In genomic region chr5:65624570-65625555, GRCh38 we compare ENCODE assay signal across 8 cellular contexts. TPM values are rescaled to one million over a fixed set of nuclear protein-coding genes. Genes with fewer than 3 reads are reported as not detected.
DNase-seq lines count a peak whose midpoint lies in the region; ATAC-seq, FAIRE-seq and TF ChIP-seq lines count a peak whose summit lies in the region.

Gene SHLD3, plus strand, starts transcription at chr5:65625027. Its CDS starts 4,561 bp downstream, at chr5:65629588.
Gene TRAPPC13, plus strand, starts transcription at chr5:65625027. Its CDS starts 34 bp downstream, at chr5:65625061.

- TF ChIP-seq CTCF in astrocyte (IDR thresholded peaks at IDR 0.05; ENCODE audit: insufficient read depth, low read depth, low read length) (no peak), vagina (IDR thresholded peaks at IDR 0.05) (no peak)

- H3K36me3 ChIP-seq in astrocyte (ENCODE audit: insufficient read depth, low read length) (peaks cover 7% of the 10 kb centered on the region), vagina (peaks cover 0 to 7% of the 10 kb centered on the region in 2 donors)

- peaks cover 24% of the 10 kb centered on the region for H4K20me1 ChIP-seq in astrocyte (ENCODE audit: insufficient read depth, low read length)

- peaks cover 6% of the 10 kb centered on the region for H3K4me1 ChIP-seq in astrocyte (ENCODE audit: insufficient read depth, low read length)
- peaks cover 35% of the 10 kb centered on the region for H3K4me1 ChIP-seq in vagina

- peaks cover 12% of the 10 kb centered on the region for H3K36me3 Mint-ChIP-seq in T-helper 1 cell treated with Interleukin-12 subunit alpha and Interleukin-12 subunit beta and Interleukin-4 antibody, amounts not matched to agents 30 μg/mL and 1 μg/mL, for 36 hours (ENCODE audit: low read depth)
- H3K36me3 Mint-ChIP-seq in astrocyte (ENCODE audit: low read depth, unreplicated experiment) = peaks cover 5% of the 10 kb centered on the region

- peak within 1 kb of the TSS; percentile 82 for H2AFZ ChIP-seq in astrocyte (ENCODE audit: low read depth, low read length)

- no peaks in the 10 kb centered on the region for H3K27me3 Mint-ChIP-seq in T-helper 1 cell treated with Interleukin-12 subunit alpha and Interleukin-12 subunit beta and Interleukin-4 antibody, amounts not matched to agents 30 μg/mL and 1 μg/mL, for 36 hours (ENCODE audit: low read depth)
- H3K27me3 Mint-ChIP-seq in astrocyte (ENCODE audit: low read depth, unreplicated experiment) = no peaks in the 10 kb centered on the region

- intact Hi-C loops in vagina (cut with DNase I) = no loop called here

- peak within 1 kb of the TSS; percentile 98 for H3K4me3 Mint-ChIP-seq in T-helper 1 cell treated with Interleukin-12 subunit alpha and Interleukin-12 subunit beta and Interleukin-4 antibody, amounts not matched to agents 30 μg/mL and 1 μg/mL, for 36 hours
- H3K4me3 Mint-ChIP-seq in astrocyte (ENCODE audit: unreplicated experiment) = peak within 1 kb of the TSS; percentile 97

- TF ChIP-seq POLR2A in GM15510 (IDR thresholded peaks at IDR 0.05; ENCODE audit: borderline replicate concordance, extremely low read depth, insufficient read length) (peak; percentile 56), vagina (IDR thresholded peaks at IDR 0.05) (no peak)

- H3K79me2 ChIP-seq in astrocyte (ENCODE audit: insufficient read depth, low read length) = peaks cover 91% of the 10 kb centered on the region

- FAIRE-seq in astrocyte (lab: Jason Lieb, UNC) = no peak

- peak; percentile 78 for ATAC-seq in HG02885 (IDR thresholded peaks at IDR 0.05; ENCODE audit: poor library complexity, unreplicated experiment)

- H3K4me1 Mint-ChIP-seq in T-helper 1 cell treated with Interleukin-12 subunit alpha and Interleukin-12 subunit beta and Interleukin-4 antibody, amounts not matched to agents 30 μg/mL and 1 μg/mL, for 36 hours (ENCODE audit: low read depth) = peaks cover 26% of the 10 kb centered on the region
- H3K4me1 Mint-ChIP-seq in astrocyte (ENCODE audit: low read depth, unreplicated experiment) = peaks cover 5% of the 10 kb centered on the region

- DNase-seq in NCI-H1694 (lab: John Stamatoyannopoulos, UW) (peak; percentile 84), astrocyte (ENCODE audit: low read depth) (peak; percentile 80), hepatic stellate cell (ENCODE audit: low spot score) (peak; percentile 51), putamen (ENCODE audit: low spot score) (peak; percentile 91), vagina (ENCODE audit: extremely low spot score in 2 of 2) (peak in 1 of 2 donors; percentile 91)

- H3K4me2 ChIP-seq in astrocyte (ENCODE audit: low read length) = peak within 1 kb of the TSS; percentile 89

- H3K9ac ChIP-seq in astrocyte (ENCODE audit: low read length) = peak within 1 kb of the TSS; percentile 93

- H3K27ac ChIP-seq in astrocyte (ENCODE audit: low read depth, low read length) = peak within 1 kb of the TSS; percentile 89
- peak within 1 kb of the TSS; percentile 70 for H3K27ac ChIP-seq in vagina

- H3K27me3 ChIP-seq in astrocyte (ENCODE audit: insufficient read depth, low read length) (no peaks in the 10 kb centered on the region), vagina (no peaks in the 10 kb centered on the region)

- peak within 1 kb of the TSS; percentile 96 for H3K4me3 ChIP-seq in astrocyte (ENCODE audit: insufficient read depth, low read depth, low read length)
- H3K4me3 ChIP-seq in vagina = peak within 1 kb of the TSS; percentile 64 to 70

- H3K9me3 Mint-ChIP-seq in T-helper 1 cell treated with Interleukin-12 subunit alpha and Interleukin-12 subunit beta and Interleukin-4 antibody, amounts not matched to agents 30 μg/mL and 1 μg/mL, for 36 hours = no peaks in the 10 kb centered on the region
- H3K9me3 Mint-ChIP-seq in astrocyte (ENCODE audit: unreplicated experiment) = no peaks in the 10 kb centered on the region

- H3K9me3 ChIP-seq in astrocyte (ENCODE audit: insufficient read depth, low read depth, low read length) (no peaks in the 10 kb centered on the region), vagina (no peaks in the 10 kb centered on the region)

- H3K27ac Mint-ChIP-seq in T-helper 1 cell treated with Interleukin-12 subunit alpha and Interleukin-12 subunit beta and Interleukin-4 antibody, amounts not matched to agents 30 μg/mL and 1 μg/mL, for 36 hours = peak within 1 kb of the TSS; percentile 98
- peak within 1 kb of the TSS; percentile 95 for H3K27ac Mint-ChIP-seq in astrocyte (ENCODE audit: unreplicated experiment)

RNA-seq across cellular contexts. Expression of gene SHLD3, which starts in this region (rescaled TPM):
- total RNA-seq in astrocyte (2.4 and 2.7 TPM in 2 replicates), vagina (2.0 TPM)

RNA-seq across cellular contexts. Expression of gene TRAPPC13, which starts in this region (rescaled TPM):
- total RNA-seq in astrocyte (14.7 and 16.3 TPM in 2 replicates), vagina (11.0 TPM)
